ENCODE assay signal across 2 cellular contexts in genomic region chr19:3370214-3370720, GRCh38.
A peak's percentile ranks its signal among the peaks of the same experiment; 100 is the strongest.
TF ChIP-seq lines count a peak whose summit lies in the region.

No MANE protein-coding gene starts in this region.

TF ChIP-seq in HEK293, 187 proteins besides CTCF, POLR2A, EP300 and RAD21 (continued from another document):
- no peak for TF ChIP-seq ZNF449 (tag by site-specific recombination; IDR thresholded peaks at IDR 0.05)
- TF ChIP-seq ZNF398 (tag by site-specific recombination; IDR thresholded peaks at IDR 0.05), result 0 out of 2 replicates have a peak, but pooled peaks have one; percentile 40
- peak; percentile 96 for TF ChIP-seq ZNF366 (tag by site-specific recombination; conservative IDR thresholded peaks at IDR 0.05)

TF ChIP-seq in K562, 482 proteins besides CTCF, POLR2A, EP300 and RAD21 (continued from another document and continues in another):
- peak; percentile 77; the same call in 1 of the 2 replicates for TF ChIP-seq ZBTB2 (IDR thresholded peaks at IDR 0.05)
- TF ChIP-seq DIDO1 (tag; IDR thresholded peaks at IDR 0.05; ENCODE audit: low read depth), result no peak
- TF ChIP-seq ATF6 (CRISPR knock-in tag; IDR thresholded peaks at IDR 0.05), result no peak
- TF ChIP-seq MAFG (tag; conservative IDR thresholded peaks at IDR 0.05), result 0 out of 2 replicates have a peak, but pooled peaks have one; percentile 37
- TF ChIP-seq ZNF277 (CRISPR knock-in tag; IDR thresholded peaks at IDR 0.05; ENCODE audit: borderline replicate concordance), result no peak
- TF ChIP-seq SIRT6 (IDR thresholded peaks at IDR 0.05; ENCODE audit: low read depth, low read length), result no peak
- no peak for TF ChIP-seq ZNF121 (CRISPR knock-in tag; conservative IDR thresholded peaks at IDR 0.05)
- TF ChIP-seq HBP1 (CRISPR knock-in tag; IDR thresholded peaks at IDR 0.05), result no peak
- TF ChIP-seq SNIP1 (IDR thresholded peaks at IDR 0.05; ENCODE audit: low read depth), result no peak
- TF ChIP-seq HCFC1 (IDR thresholded peaks at IDR 0.05; ENCODE audit: low read depth, low read length), result no peak
- no peak for TF ChIP-seq SMARCC2 (IDR thresholded peaks at IDR 0.05; ENCODE audit: low read depth)
- TF ChIP-seq ZNF124 (CRISPR knock-in tag; IDR thresholded peaks at IDR 0.05), result no peak
- no peak for TF ChIP-seq CREM (IDR thresholded peaks at IDR 0.05; ENCODE audit: low read depth)
- TF ChIP-seq PBX2 (CRISPR knock-in tag; IDR thresholded peaks at IDR 0.05; ENCODE audit: low read depth), result no peak
- no peak for TF ChIP-seq PBX2 (tag; conservative IDR thresholded peaks at IDR 0.05; ENCODE audit: low read depth)
- no peak for TF ChIP-seq ZNF655 (CRISPR knock-in tag; IDR thresholded peaks at IDR 0.05)
- no peak for TF ChIP-seq FOXP4 (CRISPR knock-in tag; IDR thresholded peaks at IDR 0.05; ENCODE audit: borderline replicate concordance)
- no peak for TF ChIP-seq BHLHE40 (IDR thresholded peaks at IDR 0.05; ENCODE audit: low read length)
- no peak for TF ChIP-seq RNF2 (IDR thresholded peaks at IDR 0.05)
- no peak for TF ChIP-seq ETV5 (CRISPR knock-in tag; IDR thresholded peaks at IDR 0.05; ENCODE audit: low read depth)
- no peak for TF ChIP-seq TRIM28 (IDR thresholded peaks at IDR 0.05)
- peak; percentile 49; the same call in 1 of the 2 replicates for TF ChIP-seq TRIM25 (IDR thresholded peaks at IDR 0.05; ENCODE audit: borderline replicate concordance)
- TF ChIP-seq NFIX (CRISPR knock-in tag; IDR thresholded peaks at IDR 0.05; ENCODE audit: low read depth), result no peak
- TF ChIP-seq ARID3A (IDR thresholded peaks at IDR 0.05; ENCODE audit: borderline replicate concordance, low read depth, low read length), result no peak
- no peak for TF ChIP-seq ZNF217 (CRISPR knock-in tag; IDR thresholded peaks at IDR 0.05)
- TF ChIP-seq HIVEP1 (CRISPR knock-in tag; IDR thresholded peaks at IDR 0.05), result no peak
- no peak for TF ChIP-seq SIN3B (IDR thresholded peaks at IDR 0.05; ENCODE audit: low read depth)
- no peak for TF ChIP-seq TAL1 (IDR thresholded peaks at IDR 0.05)
- peak; percentile 82 for TF ChIP-seq ZNF316 (IDR thresholded peaks at IDR 0.05)
- peak; percentile 54 for TF ChIP-seq C11orf30 (IDR thresholded peaks at IDR 0.05; ENCODE audit: low read depth)
- no peak for TF ChIP-seq ZNF197 (CRISPR knock-in tag; IDR thresholded peaks at IDR 0.05; ENCODE audit: low read depth)
- no peak for TF ChIP-seq SAFB (IDR thresholded peaks at IDR 0.05; ENCODE audit: borderline replicate concordance, low read depth, low read length)
- TF ChIP-seq CEBPZ (IDR thresholded peaks at IDR 0.05; ENCODE audit: borderline replicate concordance, low read depth, low read length), result no peak
- peak in 1 of 2 experiments; percentile 69; a peak in 2 of 4 replicates for TF ChIP-seq HDAC1 (IDR thresholded peaks at IDR 0.05)
- TF ChIP-seq NKRF (IDR thresholded peaks at IDR 0.05; ENCODE audit: borderline replicate concordance), result peak; percentile 48; the same call in 1 of the 2 replicates
